8 cellular contexts compared by ENCODE assay signal in genomic region chr9:96417051-96417586, GRCh38. TPM values are rescaled to one million over a fixed set of nuclear protein-coding genes. Genes with fewer than 3 reads are reported as not detected.
A peak's percentile ranks its signal among the peaks of the same experiment; 100 is the strongest.
DNase-seq lines count a peak whose midpoint lies in the region; ATAC-seq, FAIRE-seq and TF ChIP-seq lines count a peak whose summit lies in the region.

No MANE protein-coding gene starts in this region.

- POLR2A ChIA-PET in HCT116 (lab: Charles Lee), result no interaction called here

- peak in 1 of 3 experiments; percentile 3; a peak in 1 of 6 replicates for TF ChIP-seq CTCF in HCT116 (IDR thresholded peaks at IDR 0.05 in 2 of 3, conservative IDR thresholded peaks at IDR 0.05 in 1 of 3; ENCODE audit: borderline replicate concordance in 1 of 3, insufficient read depth in 1 of 3, low read depth in 2 of 3, low read length in 2 of 3)
- no peak for TF ChIP-seq CTCF in astrocyte (IDR thresholded peaks at IDR 0.05; ENCODE audit: insufficient read depth, low read depth, low read length)
- peak in 1 of 3 experiments; percentile 14 for TF ChIP-seq CTCF in vagina (IDR thresholded peaks at IDR 0.05)

- H3K4me1 Mint-ChIP-seq in astrocyte (ENCODE audit: low read depth, unreplicated experiment), result peaks cover 19% of the 10 kb centered on the region

- peak; percentile 14; the same call in 1 of the 2 replicates for TF ChIP-seq RAD21 in HCT116 (IDR thresholded peaks at IDR 0.05; ENCODE audit: low read depth)

- H3K27ac ChIP-seq in HCT116 (ENCODE audit: low read depth, low read length) (peak overlapping the region; percentile 99), astrocyte (ENCODE audit: low read depth, low read length) (peak overlapping the region; percentile 58), vagina (peak overlapping the region; percentile 99)

- intact Hi-C loops in HCT116 (cut with micrococcal nuclease) (loop anchor here (5.0 to 10.0 kb wide), 2 partner anchors 75 to 438 kb away; partner anchors contain the start of gene ZNF782), vagina (cut with DNase I) (loop anchor here (10.0 kb wide), 1 partner anchor 238 kb away; the partner anchor contains the start of gene PRXL2C)

- H3K4me3 ChIP-seq in HCT116 (replicated peaks in 1 of 2; ENCODE audit: low read depth in 1 of 2, low read length in 2 of 2), result peak overlapping the region; percentile 69 to 73
- H3K4me3 ChIP-seq in astrocyte (ENCODE audit: insufficient read depth, low read depth, low read length), result peak overlapping the region; percentile 82
- H3K4me3 ChIP-seq in vagina, result peak overlapping the region; percentile 93 to 96

- H3K36me3 Mint-ChIP-seq in astrocyte (ENCODE audit: low read depth, unreplicated experiment), result no peaks in the 10 kb centered on the region

- no peaks in the 10 kb centered on the region for H4K20me1 ChIP-seq in HCT116 (ENCODE audit: insufficient read depth)
- H4K20me1 ChIP-seq in astrocyte (ENCODE audit: insufficient read depth, low read length), result peaks cover 3% of the 10 kb centered on the region

- H3K4me1 ChIP-seq in HCT116 (ENCODE audit: control insufficient read depth in 1 of 2, insufficient read depth in 2 of 2, low read length in 2 of 2) (peaks cover 21 to 37% of the 10 kb centered on the region in 2 experiments), astrocyte (ENCODE audit: insufficient read depth, low read length) (peaks cover 25% of the 10 kb centered on the region), vagina (peaks cover 33% of the 10 kb centered on the region)

- DNase-seq in DMS53 (lab: John Stamatoyannopoulos, UW), result peak; percentile 92
- DNase-seq in HCT116 (ENCODE audit: low read depth, low spot score), result peak; percentile 56
- DNase-seq in NCI-H146 (lab: John Stamatoyannopoulos, UW), result peak; percentile 88
- DNase-seq in T-helper 22 cell (ENCODE audit: low read depth), result peak; percentile 86
- DNase-seq in astrocyte (ENCODE audit: low read depth), result peak; percentile 47
- DNase-seq in hepatic stellate cell (ENCODE audit: low spot score), result peak; percentile 96
- DNase-seq in renal cortical epithelial cell (ENCODE audit: low read depth), result peak; percentile 36
- peak in 1 of 2 donors; percentile 91 for DNase-seq in vagina (ENCODE audit: extremely low spot score in 2 of 2)

- H3K4me3 Mint-ChIP-seq in astrocyte (ENCODE audit: unreplicated experiment), result peak overlapping the region; percentile 90

- H2AFZ ChIP-seq in HCT116 (ENCODE audit: low read depth, low read length, poor library complexity, severe bottlenecking) (no peak overlapping the region), astrocyte (ENCODE audit: low read depth, low read length) (peak overlapping the region; percentile 91)

- no peaks in the 10 kb centered on the region for H3K27me3 Mint-ChIP-seq in astrocyte (ENCODE audit: low read depth, unreplicated experiment)

- FAIRE-seq in astrocyte (lab: Jason Lieb, UNC), result no peak

- TF ChIP-seq POLR2A in HCT116 (IDR thresholded peaks at IDR 0.05; ENCODE audit: borderline replicate concordance, extremely low read depth, insufficient read depth, insufficient read length) (no peak), vagina (IDR thresholded peaks at IDR 0.05) (no peak)

- H3K9me2 ChIP-seq in HCT116 (ENCODE audit: insufficient read depth), result no peaks in the 10 kb centered on the region

- peaks cover 51% of the 10 kb centered on the region for H3K79me2 ChIP-seq in HCT116 (ENCODE audit: insufficient read depth, low read length)
- peaks cover 40% of the 10 kb centered on the region for H3K79me2 ChIP-seq in astrocyte (ENCODE audit: insufficient read depth, low read length)

- ATAC-seq in HCT116, result peak; percentile 5

- CTCF ChIA-PET in HCT116 (lab: Charles Lee), result no interaction called here

- H3K27ac Mint-ChIP-seq in astrocyte (ENCODE audit: unreplicated experiment), result peak overlapping the region; percentile 15

- RAD21 ChIA-PET in HCT116 (lab: Charles Lee; ENCODE audit: low non-redundant PET in 1 of 2, low total read pairs in 2 of 2, uncharacterized antibody in 2 of 2, unreplicated experiment in 2 of 2), result interaction anchor here in 1 of 2 experiments (0.8 kb wide), 1 partner anchor 89 kb away, joined by 3 read pairs; no protein-coding TSS in a partner anchor

- H3K4me2 ChIP-seq in HCT116 (ENCODE audit: low read length) (peak overlapping the region; percentile 86), astrocyte (ENCODE audit: low read length) (peak overlapping the region; percentile 90)

- peak overlapping the region; percentile 78 for H3K9ac ChIP-seq in HCT116 (ENCODE audit: low read length)
- peak overlapping the region; percentile 81 for H3K9ac ChIP-seq in astrocyte (ENCODE audit: low read length)

- no TSS peak for BruUV-seq in HCT116 (replicated peaks; lab: Mats Ljungman, UMichigan)

- H3K9me3 ChIP-seq in HCT116 (ENCODE audit: control insufficient read depth in 1 of 2, insufficient read depth in 1 of 2, low read depth in 1 of 2, low read length in 2 of 2) (no peaks in the 10 kb centered on the region), astrocyte (ENCODE audit: insufficient read depth, low read depth, low read length) (no peaks in the 10 kb centered on the region), vagina (no peaks in the 10 kb centered on the region)

- no peaks in the 10 kb centered on the region for H3K9me3 Mint-ChIP-seq in astrocyte (ENCODE audit: unreplicated experiment)

- H3K36me3 ChIP-seq in HCT116 (ENCODE audit: control insufficient read depth in 1 of 2, insufficient read depth in 2 of 2, low read length in 2 of 2) (no peaks in the 10 kb centered on the region), astrocyte (ENCODE audit: insufficient read depth, low read length) (no peaks in the 10 kb centered on the region), vagina (no peaks in the 10 kb centered on the region)

- H3K27me3 ChIP-seq in HCT116 (ENCODE audit: insufficient read depth, low read length) (no peaks in the 10 kb centered on the region), astrocyte (ENCODE audit: insufficient read depth, low read length) (no peaks in the 10 kb centered on the region), vagina (no peaks in the 10 kb centered on the region)

TF ChIP-seq in HCT116, 20 proteins besides CTCF, POLR2A, EP300 and RAD21:
- TF ChIP-seq YY1 (IDR thresholded peaks at IDR 0.05; ENCODE audit: extremely low read depth, insufficient replicate concordance, low read depth, low read length), result no peak
- TF ChIP-seq MAX (IDR thresholded peaks at IDR 0.05), result peak; percentile 90
- TF ChIP-seq SP1 (IDR thresholded peaks at IDR 0.05; ENCODE audit: low read depth), result peak; percentile 66
- no peak for TF ChIP-seq ATF3 (IDR thresholded peaks at IDR 0.05)
- peak; percentile 85 for TF ChIP-seq SRF (IDR thresholded peaks at IDR 0.05; ENCODE audit: low read depth)
- TF ChIP-seq POLR2AphosphoS5 (IDR thresholded peaks at IDR 0.05; ENCODE audit: low read depth, low read length), result peak; percentile 54
- TF ChIP-seq ZFX (IDR thresholded peaks at IDR 0.05), result no peak
- TF ChIP-seq ELF1 (IDR thresholded peaks at IDR 0.05; ENCODE audit: borderline replicate concordance, low read depth), result no peak
- TF ChIP-seq TCF7L2 (IDR thresholded peaks at IDR 0.05; ENCODE audit: borderline replicate concordance, extremely low read depth, insufficient read depth, insufficient read length), result peak; percentile 42
- TF ChIP-seq CBX3 (IDR thresholded peaks at IDR 0.05; ENCODE audit: low read depth), result no peak
- TF ChIP-seq EGR1 (IDR thresholded peaks at IDR 0.05; ENCODE audit: low read depth), result peak; percentile 32; the same call in 1 of the 2 replicates
- TF ChIP-seq SIN3A (IDR thresholded peaks at IDR 0.05; ENCODE audit: low read depth), result peak; percentile 95
- no peak for TF ChIP-seq EZH2 (IDR thresholded peaks at IDR 0.05)
- TF ChIP-seq ZBTB33 (IDR thresholded peaks at IDR 0.05; ENCODE audit: extremely low read depth, insufficient replicate concordance, low read length), result no peak
- peak; percentile 36; the same call in 1 of the 2 replicates for TF ChIP-seq JUND (IDR thresholded peaks at IDR 0.05)

RNA-seq across cellular contexts. Expression of gene ZNF367, which starts 1.1 kb away (rescaled TPM):
- total RNA-seq in HCT116 (2021; ENCODE audit: unreplicated experiment) (18.1 TPM), astrocyte (0.41 and 0.89 TPM in 2 replicates), renal cortical epithelial cell (1.3 and 8.7 TPM in 2 replicates), vagina (0.74 TPM)
- 2.5 and 3.4 TPM in 2 replicates for polyA plus RNA-seq in HCT116 (2012)

RNA-seq across cellular contexts. Expression of gene HABP4, which starts 32.9 kb away (rescaled TPM):
- total RNA-seq in HCT116 (2021; ENCODE audit: unreplicated experiment) (21.0 TPM), astrocyte (18.1 and 20.1 TPM in 2 replicates), renal cortical epithelial cell (21.0 and 24.8 TPM in 2 replicates), vagina (17.2 TPM)
- polyA plus RNA-seq in HCT116 (2012), result 9.6 and 12.2 TPM in 2 replicates

RNA-seq across cellular contexts. Expression of gene SLC35D2, which starts 33.6 kb away (rescaled TPM):
- 32.5 TPM for total RNA-seq in HCT116 (2021; ENCODE audit: unreplicated experiment)
- polyA plus RNA-seq in HCT116 (2012), result 23.2 and 27.6 TPM in 2 replicates
- 36.6 and 37.3 TPM in 2 replicates for total RNA-seq in astrocyte
- total RNA-seq in renal cortical epithelial cell, result 40.6 and 42.5 TPM in 2 replicates
- 17.9 TPM for total RNA-seq in vagina
